11 cellular contexts compared by ENCODE assay signal in the genomic region with DNA sequence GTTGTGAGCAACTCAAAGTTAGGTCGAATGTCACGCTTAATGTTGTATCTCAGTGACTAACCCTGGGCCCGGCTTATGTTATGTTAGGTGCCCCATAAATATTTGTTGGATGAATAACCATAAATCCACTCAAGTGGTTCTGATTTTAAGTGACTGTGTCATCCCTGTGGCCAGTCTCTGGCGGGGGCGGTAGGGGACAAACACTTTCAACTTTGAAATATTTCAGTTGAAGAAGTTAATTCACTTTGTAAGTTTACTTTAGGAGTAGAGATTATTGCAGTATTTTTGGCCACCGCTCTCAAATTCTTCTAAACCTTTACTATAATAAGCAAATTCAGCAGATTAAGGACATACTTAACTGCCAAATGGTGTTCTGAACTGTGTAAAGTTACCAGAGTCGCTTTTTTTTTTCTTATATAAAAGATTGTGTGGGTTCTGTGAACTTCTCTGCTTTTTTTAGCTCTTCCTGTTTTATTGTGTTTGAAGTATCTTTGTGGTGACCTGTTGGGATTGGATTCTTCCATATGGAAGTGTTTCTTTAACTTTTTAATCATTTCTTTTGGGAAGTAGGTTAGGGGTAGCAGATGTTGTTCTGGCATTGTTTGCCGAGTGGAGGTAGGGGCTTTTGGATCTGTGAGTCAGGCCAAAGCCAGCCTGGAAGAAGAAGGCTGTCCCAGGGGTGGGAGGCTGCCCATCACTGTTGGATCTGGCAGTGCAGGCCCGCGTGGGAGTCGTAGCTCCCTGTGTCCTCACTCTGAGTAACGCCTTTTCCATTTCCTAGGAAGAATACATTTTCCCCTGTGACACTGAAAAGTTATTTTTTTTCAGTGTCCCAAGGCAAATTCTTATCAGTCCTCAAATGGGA.
DNase-seq lines count a peak whose midpoint lies in the region; ATAC-seq and TF ChIP-seq lines count a peak whose summit lies in the region.
"Had no signal": no experiment of that assay in that cellular context is flagged by ENCODE, and none has a peak within 500 bp of the region (broad histone marks: within the 10 kb centered on the region; RNA-seq: fewer than 3 reads in every experiment).

No MANE protein-coding gene starts in this region.

- H3K4me1 ChIP-seq in PC-3 (ENCODE audit: insufficient read depth, low read length): peaks cover 64% of the 10 kb centered on the region

- H2AFZ ChIP-seq in PC-3 (ENCODE audit: low read length): no peak overlapping the region; the same call in 1 of the 2 replicates

- CTCF ChIA-PET in BJ (lab: Yijun Ruan, JAX): interaction anchor here (0.8 to 1.6 kb wide), 3 partner anchors 9 to 56 kb away, joined by 3 to 4 read pairs (median 3); no protein-coding TSS in a partner anchor
- CTCF ChIA-PET in PC-3 (lab: Charles Lee): no interaction called here

- POLR2A ChIA-PET in BJ (lab: Charles Lee): no interaction called here
- POLR2A ChIA-PET in PC-3 (lab: Charles Lee; ENCODE audit: unreplicated experiment): interaction anchor here (0.6 kb wide), 5 partner anchors 21 to 62 kb away, joined by 3 to 8 read pairs (median 4); partner anchors contain the start of gene TBX2

- peaks cover 22% of the 10 kb centered on the region for H3F3A ChIP-seq in PC-3 (ENCODE audit: low read length, unreplicated experiment)

- DNase-seq in BJ (ENCODE audit: low read depth) (peak; percentile 85), PC-3 (peak; percentile 99), epithelial cell of esophagus (ENCODE audit: low read depth) (peak; percentile 56), skeletal muscle cell (ENCODE audit: low read depth) (peak; percentile 68)
- no peak for DNase-seq in central memory CD4-positive, alpha-beta T cell
- DNase-seq: DMS79; effector memory CD8-positive, alpha-beta T cell; NCI-H526 treated with DMSO at 0.1 percent for 48 hours had no signal

- no peaks in the 10 kb centered on the region for H3K9me3 ChIP-seq in PC-3 (ENCODE audit: low read length)

- H3K36me3 ChIP-seq in BJ (ENCODE audit: control insufficient read depth, insufficient read depth, low read length) (no peaks in the 10 kb centered on the region), PC-3 (ENCODE audit: low read depth, low read length) (no peaks in the 10 kb centered on the region)

- BruUV-seq in PC-3 (replicated peaks; lab: Mats Ljungman, UMichigan): TSS peak; percentile 27

- no peaks in the 10 kb centered on the region for H3K9me2 ChIP-seq in PC-3 (replicated peaks; ENCODE audit: low read length)

- H3K4me3 ChIP-seq in BJ (ENCODE audit: low read depth, low read length) (no peak overlapping the region), PC-3 (ENCODE audit: low read length) (peak overlapping the region; percentile 46; the same call in 1 of the 2 replicates), epithelial cell of esophagus (ENCODE audit: low read length) (no peak overlapping the region), skeletal muscle cell (ENCODE audit: low read depth, low read length) (no peak overlapping the region)

- peak overlapping the region; percentile 93 for H3K27ac ChIP-seq in PC-3 (ENCODE audit: low read length)

- no peaks in the 10 kb centered on the region for H4K20me1 ChIP-seq in PC-3 (ENCODE audit: low read length)

- peak overlapping the region; percentile 76 for H3K9ac ChIP-seq in PC-3 (ENCODE audit: low read length)

- intact Hi-C loops in PC-3 (cut with micrococcal nuclease): loop anchor here (1.0 to 5.0 kb wide), 5 partner anchors 18 to 336 kb away; partner anchors contain the start of gene TBX2

- ATAC-seq in PC-3 (peak; percentile 76), GM18519 (IDR thresholded peaks at IDR 0.05; ENCODE audit: low FRiP score, unreplicated experiment) (no peak), GM21528 (IDR thresholded peaks at IDR 0.05; ENCODE audit: low FRiP score, unreplicated experiment) (no peak), GM18511 (IDR thresholded peaks at IDR 0.05; ENCODE audit: unreplicated experiment) (no peak)
- ATAC-seq: effector memory CD8-positive, alpha-beta T cell had no signal

- H3K27me3 ChIP-seq in BJ (ENCODE audit: control insufficient read depth, insufficient read depth, low read length): no peaks in the 10 kb centered on the region
- no peaks in the 10 kb centered on the region for H3K27me3 ChIP-seq in PC-3 (ENCODE audit: low read length)

- no peaks in the 10 kb centered on the region for H3K79me2 ChIP-seq in PC-3 (ENCODE audit: low read length)

- TF ChIP-seq CTCF in BJ (IDR thresholded peaks at IDR 0.05; ENCODE audit: insufficient read depth, low read depth, low read length) (no peak), PC-3 (conservative IDR thresholded peaks at IDR 0.05; ENCODE audit: low read depth, low read length) (no peak), epithelial cell of esophagus (IDR thresholded peaks at IDR 0.05; ENCODE audit: insufficient read depth, low read depth, low read length, missing control alignments) (no peak)

- peak overlapping the region; percentile 80 for H3K4me2 ChIP-seq in PC-3 (ENCODE audit: low read length)
